Comparison of ENCODE assay signal across 17 cellular contexts in the genomic region with DNA sequence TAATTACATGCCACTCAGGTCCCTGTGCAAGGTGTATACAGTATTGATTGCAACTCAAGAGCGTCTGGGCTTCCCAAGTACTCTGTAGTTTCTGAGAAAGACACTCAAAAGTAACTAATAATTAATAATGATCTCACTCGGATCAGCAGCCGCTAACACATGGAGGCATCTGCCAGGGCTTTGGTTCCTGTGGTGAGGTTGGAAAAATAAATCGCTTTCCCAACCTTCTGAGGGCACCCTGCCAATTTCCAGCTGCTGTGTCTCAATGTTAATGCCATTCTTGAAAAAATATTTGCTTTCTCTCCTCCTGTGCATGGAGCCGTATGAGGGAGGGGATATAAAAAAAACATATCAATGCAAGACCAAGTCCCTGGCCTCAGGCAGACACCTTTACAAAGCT.
DNase-seq lines count a peak whose midpoint lies in the region; ATAC-seq and TF ChIP-seq lines count a peak whose summit lies in the region.
"Had no signal": no experiment of that assay in that cellular context is flagged by ENCODE, and none has a peak within 500 bp of the region (broad histone marks: within the 10 kb centered on the region; RNA-seq: fewer than 3 reads in every experiment).

No MANE protein-coding gene starts in this region.

- no peak overlapping the region for H3K27ac ChIP-seq in left lung
- H3K27ac ChIP-seq: BLaER1, esophagus muscularis mucosa, neutrophil had no signal

- CTCF ChIA-PET in activated CD4-positive, alpha-beta T cell treated with anti-CD3 and anti-CD28 coated beads, Interleukin-2, amount 10 ng/mL, durations not matched to agents 7 days and 5 days (lab: Charles Lee), result interaction anchor here (1.2 kb wide), 1 partner anchor 12 kb away, joined by 3 read pairs; no protein-coding TSS in a partner anchor

- H3K4me1 ChIP-seq in left lung, result no peaks in the 10 kb centered on the region
- H3K4me1 ChIP-seq: BLaER1, esophagus muscularis mucosa, HAP-1 had no signal

- H3K4me1 Mint-ChIP-seq in activated CD4-positive, alpha-beta T cell treated with anti-CD3 and anti-CD28 coated beads, Interleukin-2, amount 10 ng/mL, durations not matched to agents 24 days and 14 days, result peaks cover 2% of the 10 kb centered on the region
- H3K4me1 Mint-ChIP-seq in activated CD4-positive, alpha-beta T cell treated with anti-CD3 and anti-CD28 coated beads, Interleukin-2, amount 10 ng/mL, durations not matched to agents 7 days and 5 days, result no peaks in the 10 kb centered on the region

- H3K27me3 ChIP-seq in left lung, result no peaks in the 10 kb centered on the region
- H3K27me3 ChIP-seq: BLaER1, esophagus muscularis mucosa, neutrophil had no signal

- in situ Hi-C loops in astrocyte of the cerebellum (cut with HindIII; ENCODE audit: low sequenced_read_pairs), result no loop called here

- H3K4me3 Mint-ChIP-seq in activated CD4-positive, alpha-beta T cell treated with anti-CD3 and anti-CD28 coated beads, Interleukin-2, amount 10 ng/mL, durations not matched to agents 24 days and 14 days, result no peak overlapping the region
- H3K4me3 Mint-ChIP-seq in activated CD4-positive, alpha-beta T cell treated with anti-CD3 and anti-CD28 coated beads, Interleukin-2, amount 10 ng/mL, durations not matched to agents 7 days and 5 days, result no peak overlapping the region
- H3K4me3 Mint-ChIP-seq: brain; stimulated activated naive CD8-positive, alpha-beta T cell treated with anti-CD3 and anti-CD28 coated beads, Interleukin-15, Interleukin-2, amounts not matched to agents 100 ng/mL and 50 ng/mL, for 24 hours had no signal

- H3K9me3 Mint-ChIP-seq in activated CD4-positive, alpha-beta T cell treated with anti-CD3 and anti-CD28 coated beads, Interleukin-2, amount 10 ng/mL, durations not matched to agents 24 days and 14 days, result no peaks in the 10 kb centered on the region
- no peaks in the 10 kb centered on the region for H3K9me3 Mint-ChIP-seq in activated CD4-positive, alpha-beta T cell treated with anti-CD3 and anti-CD28 coated beads, Interleukin-2, amount 10 ng/mL, durations not matched to agents 7 days and 5 days
- H3K9me3 Mint-ChIP-seq: brain; stimulated activated naive CD8-positive, alpha-beta T cell treated with anti-CD3 and anti-CD28 coated beads, Interleukin-15, Interleukin-2, amounts not matched to agents 100 ng/mL and 50 ng/mL, for 24 hours had no signal

- H3K4me3 ChIP-seq in AG10803 (ENCODE audit: low read length) (no peak overlapping the region), astrocyte of the cerebellum (ENCODE audit: low read depth, low read length) (no peak overlapping the region), left lung (no peak overlapping the region)
- H3K4me3 ChIP-seq: BLaER1, esophagus muscularis mucosa, HAP-1 had no signal

- H3K27ac Mint-ChIP-seq in activated CD4-positive, alpha-beta T cell treated with anti-CD3 and anti-CD28 coated beads, Interleukin-2, amount 10 ng/mL, durations not matched to agents 24 days and 14 days, result no peak overlapping the region
- H3K27ac Mint-ChIP-seq in activated CD4-positive, alpha-beta T cell treated with anti-CD3 and anti-CD28 coated beads, Interleukin-2, amount 10 ng/mL, durations not matched to agents 7 days and 5 days, result no peak overlapping the region
- H3K27ac Mint-ChIP-seq: stimulated activated naive CD8-positive, alpha-beta T cell treated with anti-CD3 and anti-CD28 coated beads, Interleukin-15, Interleukin-2, amounts not matched to agents 100 ng/mL and 50 ng/mL, for 24 hours had no signal

- intact Hi-C loops in left lung (cut with DNase I), result no loop called here
- intact Hi-C loops in activated CD4-positive, alpha-beta T cell treated with anti-CD3 and anti-CD28 coated beads, Interleukin-2, amount 10 ng/mL, durations not matched to agents 24 days and 14 days (cut with micrococcal nuclease), result no loop called here

- no peaks in the 10 kb centered on the region for H3K27me3 Mint-ChIP-seq in activated CD4-positive, alpha-beta T cell treated with anti-CD3 and anti-CD28 coated beads, Interleukin-2, amount 10 ng/mL, durations not matched to agents 24 days and 14 days
- no peaks in the 10 kb centered on the region for H3K27me3 Mint-ChIP-seq in activated CD4-positive, alpha-beta T cell treated with anti-CD3 and anti-CD28 coated beads, Interleukin-2, amount 10 ng/mL, durations not matched to agents 7 days and 5 days
- H3K27me3 Mint-ChIP-seq: brain; stimulated activated naive CD8-positive, alpha-beta T cell treated with anti-CD3 and anti-CD28 coated beads, Interleukin-15, Interleukin-2, amounts not matched to agents 100 ng/mL and 50 ng/mL, for 24 hours had no signal

- TF ChIP-seq CTCF in AG10803 (conservative IDR thresholded peaks at IDR 0.05; ENCODE audit: low read length) (no peak), astrocyte of the cerebellum (IDR thresholded peaks at IDR 0.05; ENCODE audit: low read depth, low read length, missing control alignments) (no peak), left lung (IDR thresholded peaks at IDR 0.05) (no peak)

- DNase-seq in AG10803 (ENCODE audit: low read depth), result peak; percentile 83
- DNase-seq in NCI-H2029 (lab: John Stamatoyannopoulos, UW), result peak; percentile 54
- peak; percentile 87 for DNase-seq in astrocyte of the cerebellum (ENCODE audit: low read depth)
- DNase-seq in left lung, result no peak
- DNase-seq in iPS-NIHi7 (ENCODE audit: extremely low spot score), result no peak
- no peak for DNase-seq in NCI-H226
- no peak for DNase-seq in activated CD4-positive, alpha-beta T cell treated with anti-CD3 and anti-CD28 coated beads, Interleukin-2, amount 10 ng/mL, durations not matched to agents 24 days and 14 days
- no peak for DNase-seq in activated CD4-positive, alpha-beta T cell treated with anti-CD3 and anti-CD28 coated beads, Interleukin-2, amount 10 ng/mL, durations not matched to agents 7 days and 5 days
- DNase-seq: activated CD8-positive, alpha-beta memory T cell treated with anti-CD3 and anti-CD28 coated beads, Interleukin-2, amount 50 U/mL, for 4 hours; islet precursor cell; RPMI8226 had no signal

- POLR2A ChIA-PET in activated CD4-positive, alpha-beta T cell treated with anti-CD3 and anti-CD28 coated beads, Interleukin-2, amount 10 ng/mL, durations not matched to agents 7 days and 5 days (lab: Charles Lee), result no interaction called here

- peaks cover 0 to 18% of the 10 kb centered on the region in 2 donors for H3K36me3 ChIP-seq in left lung
- H3K36me3 ChIP-seq: BLaER1, HAP-1, neutrophil had no signal

- H3K9me3 ChIP-seq in left lung, result no peaks in the 10 kb centered on the region
- H3K9me3 ChIP-seq: BLaER1, esophagus muscularis mucosa, HAP-1, neutrophil had no signal

- H3K36me3 Mint-ChIP-seq in activated CD4-positive, alpha-beta T cell treated with anti-CD3 and anti-CD28 coated beads, Interleukin-2, amount 10 ng/mL, durations not matched to agents 24 days and 14 days (ENCODE audit: low read depth), result peaks cover 38% of the 10 kb centered on the region
- H3K36me3 Mint-ChIP-seq in activated CD4-positive, alpha-beta T cell treated with anti-CD3 and anti-CD28 coated beads, Interleukin-2, amount 10 ng/mL, durations not matched to agents 7 days and 5 days (ENCODE audit: low read depth), result peaks cover 32% of the 10 kb centered on the region

- peak; percentile 36 for ATAC-seq in left lung

Comparison
In these comparisons a context has a peak if more than half of its experiments do, and no peak if none do; other contexts are left out.
1. DNase-seq: peak in AG10803 (single experiment), NCI-H2029 (single experiment) and astrocyte of the cerebellum (single experiment); none in left lung (0 of 2), iPS-NIHi7 (single experiment), NCI-H226 (single experiment), activated CD4-positive, alpha-beta T cell treated with anti-CD3 and anti-CD28 coated beads, Interleukin-2, amount 10 ng/mL, durations not matched to agents 24 days and 14 days (single experiment) and activated CD4-positive, alpha-beta T cell treated with anti-CD3 and anti-CD28 coated beads, Interleukin-2, amount 10 ng/mL, durations not matched to agents 7 days and 5 days (single experiment).